In the genomic region with DNA sequence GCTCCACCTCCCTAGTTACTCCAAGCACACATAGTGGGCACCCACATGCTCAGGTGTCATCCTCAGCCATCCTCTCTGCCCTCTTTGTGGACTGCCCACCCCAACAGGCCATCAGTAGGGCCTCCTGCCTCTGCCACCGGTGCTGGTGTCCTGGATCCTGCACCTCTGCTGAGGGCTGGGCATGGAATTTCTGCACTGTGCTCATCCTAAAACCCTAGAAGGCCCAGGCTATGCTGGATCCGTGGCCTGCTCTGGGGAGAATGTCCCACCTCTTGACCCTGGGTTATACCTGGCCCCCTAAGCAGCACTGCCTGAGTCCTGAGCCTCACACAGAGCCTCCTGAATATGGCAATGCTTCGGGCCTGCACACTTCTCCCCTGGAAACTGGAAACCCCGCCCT, we compare ENCODE assay signal across 19 cellular contexts.
DNase-seq lines count a peak whose midpoint lies in the region; ATAC-seq and TF ChIP-seq lines count a peak whose summit lies in the region.
"Had no signal": no experiment of that assay in that cellular context is flagged by ENCODE, and none has a peak within 500 bp of the region (broad histone marks: within the 10 kb centered on the region; RNA-seq: fewer than 3 reads in every experiment).

No MANE protein-coding gene starts in this region.

- no peak overlapping the region for H3K4ac ChIP-seq in H9 (ENCODE audit: low read depth, low read length)

- no peak overlapping the region for H3K4me3 Mint-ChIP-seq in H9

- peak; percentile 29 for DNase-seq in activated CD8-positive, alpha-beta memory T cell treated with anti-CD3 and anti-CD28 coated beads, Interleukin-2, amount 50 U/mL, for 48 hours
- DNase-seq in activated CD8-positive, alpha-beta memory T cell treated with anti-CD3 and anti-CD28 coated beads for 24 hours, result no peak
- peak; percentile 16 for DNase-seq in H9
- DNase-seq in mesenteric fat pad (ENCODE audit: low spot score), result peak; percentile 62
- peak; percentile 38 to 40 for DNase-seq in suprapubic skin (ENCODE audit: low spot score in 2 of 2)
- no peak for DNase-seq in CD1c-positive myeloid dendritic cell (ENCODE audit: extremely low spot score)
- no peak for DNase-seq in activated CD4-positive, CD25-positive, alpha-beta regulatory T cell (lab: John Stamatoyannopoulos, UW)
- DNase-seq: 8988T, DMS 273 treated with DMSO at 0.1 percent for 48 hours, EL, Kasumi-1, NCI-H1105 treated with DMSO at 0.1 percent for 48 hours, NCI-H187 treated with DMSO at 0.1 percent for 48 hours, NCI-H2171, NCI-H446 treated with DMSO at 0.1 percent for 48 hours, NCI-H748 treated with DMSO at 0.1 percent for 48 hours, SHP77 treated with DMSO at 0.1 percent for 48 hours had no signal

- no peak overlapping the region for H2AFZ ChIP-seq in H9 (ENCODE audit: low read length)

- H3K36me3 ChIP-seq in suprapubic skin, result no peaks in the 10 kb centered on the region
- H3K36me3 ChIP-seq: BLaER1 treated with 17β-estradiol and CSF1 and Interleukin-3, amounts not matched to agents 10 nM and 100 nM had no signal

- no CpG with 5 or more reads among the region's 4 CpGs for WGBS in H9 (ENCODE audit: extremely low coverage, insufficient read length, low lambda C conversion rate)
- 56% methylated on average over 4 of the region's 4 CpGs for WGBS in suprapubic skin

- H3K18ac ChIP-seq in H9 (ENCODE audit: insufficient read length, low read depth, low read length), result no peak overlapping the region

- no peak overlapping the region for H3K4me2 ChIP-seq in H9 (ENCODE audit: insufficient read depth, insufficient read length, low read length)

- no peak overlapping the region for H2AK5ac ChIP-seq in H9 (ENCODE audit: insufficient read length, low read length)

- H3K79me2 ChIP-seq in H9 (ENCODE audit: insufficient read depth, low read length), result no peaks in the 10 kb centered on the region

- H3K4me1 Mint-ChIP-seq in H9, result peaks cover 15 to 24% of the 10 kb centered on the region in 2 experiments

- no peak overlapping the region for H3K23ac ChIP-seq in H9 (ENCODE audit: insufficient read length, low read depth, low read length)

- H4K5ac ChIP-seq in H9 (ENCODE audit: insufficient read length, low read depth, low read length), result no peak overlapping the region

- H4K91ac ChIP-seq in H9 (ENCODE audit: insufficient read length, low read depth, low read length), result no peak overlapping the region

- H3K9me3 ChIP-seq in H9 (ENCODE audit: control insufficient read depth, low read depth, low read length), result no peaks in the 10 kb centered on the region
- H3K9me3 ChIP-seq in suprapubic skin, result no peaks in the 10 kb centered on the region

- no peaks in the 10 kb centered on the region for H4K20me1 ChIP-seq in H9 (ENCODE audit: control insufficient read depth, insufficient read depth, insufficient read length)

- ATAC-seq in HG03378 (IDR thresholded peaks at IDR 0.05; ENCODE audit: unreplicated experiment), result no peak

- H3K27me3 ChIP-seq in H9 (ENCODE audit: insufficient read depth, low read length) (no peaks in the 10 kb centered on the region), suprapubic skin (no peaks in the 10 kb centered on the region)
- H3K27me3 ChIP-seq: BLaER1 treated with 17β-estradiol and CSF1 and Interleukin-3, amounts not matched to agents 10 nM and 100 nM had no signal

- no peaks in the 10 kb centered on the region for H3K4me1 ChIP-seq in H9 (ENCODE audit: insufficient read depth, low read length)
- H3K4me1 ChIP-seq in suprapubic skin, result no peaks in the 10 kb centered on the region

- H2BK20ac ChIP-seq in H9 (ENCODE audit: low read depth, low read length, poor library complexity, severe bottlenecking), result no peak overlapping the region

- no peak for TF ChIP-seq EP300 in suprapubic skin (IDR thresholded peaks at IDR 0.05)

- no peak overlapping the region for H3T11ph ChIP-seq in H9 (ENCODE audit: low read length)

- H4K8ac ChIP-seq in H9 (replicated peaks; ENCODE audit: insufficient read length, low read depth, low read length), result no peak overlapping the region

- peaks cover 8% of the 10 kb centered on the region for H3K27me3 Mint-ChIP-seq in H9 (ENCODE audit: low read depth)

- no peak overlapping the region for H3K56ac ChIP-seq in H9 (ENCODE audit: insufficient read length, low read depth, low read length)

- H3K27ac ChIP-seq in H9 (ENCODE audit: insufficient read length, low read depth, low read length) (no peak overlapping the region), suprapubic skin (no peak overlapping the region)
- H3K27ac ChIP-seq: BLaER1 treated with 17β-estradiol and CSF1 and Interleukin-3, amounts not matched to agents 10 nM and 100 nM had no signal

- H3K79me1 ChIP-seq in H9 (ENCODE audit: insufficient read depth, low read depth, low read length, poor library complexity, severe bottlenecking), result no peaks in the 10 kb centered on the region

- no peak overlapping the region; a peak in 1 of 7 replicates for H3K27ac Mint-ChIP-seq in H9

- H2BK5ac ChIP-seq in H9 (ENCODE audit: insufficient read length, low read length), result no peak overlapping the region

- H3K23me2 ChIP-seq in H9 (ENCODE audit: insufficient read length, low read depth, low read length, poor library complexity, severe bottlenecking), result no peaks in the 10 kb centered on the region

- no peak overlapping the region for H2BK15ac ChIP-seq in H9 (ENCODE audit: low read depth, low read length)

- no peaks in the 10 kb centered on the region for H3K9me3 Mint-ChIP-seq in H9

- no peaks in the 10 kb centered on the region for H3K36me3 Mint-ChIP-seq in H9 (ENCODE audit: insufficient read depth in 1 of 3, low read depth in 3 of 3)

- no peak overlapping the region for H2BK12ac ChIP-seq in H9 (ENCODE audit: insufficient read length, low read depth, low read length)

- TF ChIP-seq POLR2A in suprapubic skin (IDR thresholded peaks at IDR 0.05), result no peak

- H2BK120ac ChIP-seq in H9 (ENCODE audit: low read depth, low read length, poor library complexity, severe bottlenecking), result no peak overlapping the region

- no peak overlapping the region for H3K9ac ChIP-seq in H9 (ENCODE audit: extremely low read depth, insufficient read length, low read length)

- H3K4me3 ChIP-seq in suprapubic skin, result no peak overlapping the region
- H3K4me3 ChIP-seq: BLaER1 treated with 17β-estradiol and CSF1 and Interleukin-3, amounts not matched to agents 10 nM and 100 nM had no signal

- H3K14ac ChIP-seq in H9 (ENCODE audit: insufficient read depth, low read length), result no peak overlapping the region

- no peak for TF ChIP-seq CTCF in H9 (conservative IDR thresholded peaks at IDR 0.05)
- TF ChIP-seq CTCF in suprapubic skin (IDR thresholded peaks at IDR 0.05), result no peak

Comparison
In these comparisons a context has a peak if more than half of its experiments do, and no peak if none do; other contexts are left out.
1. DNase-seq: peak in activated CD8-positive, alpha-beta memory T cell treated with anti-CD3 and anti-CD28 coated beads, Interleukin-2, amount 50 U/mL, for 48 hours (single experiment), H9 (single experiment), mesenteric fat pad (single experiment) and suprapubic skin (2 of 2); none in activated CD8-positive, alpha-beta memory T cell treated with anti-CD3 and anti-CD28 coated beads for 24 hours (single experiment), CD1c-positive myeloid dendritic cell (single experiment) and activated CD4-positive, CD25-positive, alpha-beta regulatory T cell (0 of 4).